13 cellular contexts compared by ENCODE assay signal in genomic region chr2:198499539-198499938, GRCh38.
A peak's percentile ranks its signal among the peaks of the same experiment; 100 is the strongest.
DNase-seq lines count a peak whose midpoint lies in the region; ATAC-seq and TF ChIP-seq lines count a peak whose summit lies in the region.
"Had no signal": no experiment of that assay in that cellular context is flagged by ENCODE, and none has a peak within 500 bp of the region (broad histone marks: within the 10 kb centered on the region; RNA-seq: fewer than 3 reads in every experiment).

No MANE protein-coding gene starts in this region.

- ATAC-seq in heart left ventricle = peak; percentile 37 to 94 (median 80)
- peak in 1 of 4 donors; percentile 48 for ATAC-seq in psoas muscle
- no peak for ATAC-seq in natural killer cell

- no peak overlapping the region for H3K27ac Mint-ChIP-seq in activated T-cell treated with anti-CD3 and anti-CD28 coated beads, Interleukin-2, amount 50 U/mL, for 24 hours
- no peak overlapping the region for H3K27ac Mint-ChIP-seq in natural killer cell
- H3K27ac Mint-ChIP-seq: activated naive CD4-positive, alpha-beta T cell treated with anti-CD3 and anti-CD28 coated beads, Interleukin-2, amount 50 U/mL, for 24 hours had no signal

- WGBS in heart left ventricle, 4 donors = 26 to 30% (median 27%) methylated on average over 6 of the region's 6 CpGs
- WGBS in psoas muscle, 3 donors = 4 to 12% (median 9%) methylated on average over 6 of the region's 6 CpGs

- H3K36me3 Mint-ChIP-seq in activated T-cell treated with anti-CD3 and anti-CD28 coated beads, Interleukin-2, amount 50 U/mL, for 24 hours (ENCODE audit: low read depth) = no peaks in the 10 kb centered on the region
- no peaks in the 10 kb centered on the region for H3K36me3 Mint-ChIP-seq in natural killer cell

- H3K4me1 ChIP-seq in SJCRH30 (peaks cover 6% of the 10 kb centered on the region; the same call in 1 of the 2 replicates), heart left ventricle (no peaks in the 10 kb centered on the region), psoas muscle (no peaks in the 10 kb centered on the region)

- no peaks in the 10 kb centered on the region for H3K27me3 ChIP-seq in SJCRH30
- no peaks in the 10 kb centered on the region for H3K27me3 ChIP-seq in heart left ventricle
- no peaks in the 10 kb centered on the region for H3K27me3 ChIP-seq in psoas muscle (ENCODE audit: insufficient read depth in 3 of 3, low read length in 2 of 3)
- H3K27me3 ChIP-seq in MG63 = no peaks in the 10 kb centered on the region
- H3K27me3 ChIP-seq: neutrophil had no signal

- intact Hi-C loops in heart left ventricle (cut with DNase I) (no loop called here), psoas muscle (cut with DNase I) (no loop called here), natural killer cell (cut with micrococcal nuclease) (no loop called here)

- no peak overlapping the region for H3K4me3 Mint-ChIP-seq in activated T-cell treated with anti-CD3 and anti-CD28 coated beads, Interleukin-2, amount 50 U/mL, for 24 hours
- H3K4me3 Mint-ChIP-seq in natural killer cell = no peak overlapping the region
- H3K4me3 Mint-ChIP-seq: activated naive CD4-positive, alpha-beta T cell treated with anti-CD3 and anti-CD28 coated beads, Interleukin-2, amount 50 U/mL, for 24 hours had no signal

- no peaks in the 10 kb centered on the region for H3K9me3 Mint-ChIP-seq in activated T-cell treated with anti-CD3 and anti-CD28 coated beads, Interleukin-2, amount 50 U/mL, for 24 hours
- H3K9me3 Mint-ChIP-seq in natural killer cell = peaks cover 0 to 5% of the 10 kb centered on the region in 2 donors

- H3K27me3 Mint-ChIP-seq in activated T-cell treated with anti-CD3 and anti-CD28 coated beads, Interleukin-2, amount 50 U/mL, for 24 hours = no peaks in the 10 kb centered on the region
- no peaks in the 10 kb centered on the region for H3K27me3 Mint-ChIP-seq in natural killer cell (ENCODE audit: low read depth in 2 of 2)

- H3K4me1 Mint-ChIP-seq in activated T-cell treated with anti-CD3 and anti-CD28 coated beads, Interleukin-2, amount 50 U/mL, for 24 hours (ENCODE audit: low read depth) = no peaks in the 10 kb centered on the region
- H3K4me1 Mint-ChIP-seq in natural killer cell = no peaks in the 10 kb centered on the region
- H3K4me1 Mint-ChIP-seq: activated naive CD4-positive, alpha-beta T cell treated with anti-CD3 and anti-CD28 coated beads, Interleukin-2, amount 50 U/mL, for 24 hours had no signal

- H3K27ac ChIP-seq in SJCRH30 (peak overlapping the region; percentile 26), heart left ventricle (peak overlapping the region in 1 of 12 donors; percentile 35), psoas muscle (no peak overlapping the region)
- H3K27ac ChIP-seq: neutrophil, thoracic aorta had no signal

- no peak for TF ChIP-seq POLR2A in heart left ventricle (IDR thresholded peaks at IDR 0.05)

- H3K4me3 ChIP-seq in SJCRH30 = no peak overlapping the region
- no peak overlapping the region for H3K4me3 ChIP-seq in heart left ventricle
- no peak overlapping the region for H3K4me3 ChIP-seq in psoas muscle
- no peak overlapping the region for H3K4me3 ChIP-seq in MG63
- H3K4me3 ChIP-seq: thoracic aorta had no signal

- H3K9me3 ChIP-seq in SJCRH30 (replicated peaks) (peaks cover 3% of the 10 kb centered on the region; the same call in 1 of the 2 replicates), heart left ventricle (peaks cover 0 to 6% (median 0%) of the 10 kb centered on the region in 12 donors), psoas muscle (no peaks in the 10 kb centered on the region), MG63 (no peaks in the 10 kb centered on the region)
- H3K9me3 ChIP-seq: neutrophil, thoracic aorta had no signal

- DNase-seq in EL (peak; percentile 26), SJCRH30 (peak; percentile 62 to 79), heart left ventricle (peak; percentile 8 to 54 (median 42)), psoas muscle (peak; percentile 11 to 48), MG63 (no peak), natural killer cell (no peak)
- DNase-seq in activated T-cell treated with anti-CD3 and anti-CD28 coated beads, Interleukin-2, amount 50 U/mL, for 24 hours = no peak
- DNase-seq in stimulated activated CD4-positive, alpha-beta T cell treated with anti-CD3 and anti-CD28 coated beads, Interleukin-1b, Interleukin-23, amount 100 ng/mL, for 48 hours = no peak
- DNase-seq: activated CD4-positive, alpha-beta T cell treated with anti-CD3 and anti-CD28 coated beads for 48 hours; DMS79 had no signal

- H3K36me3 ChIP-seq in SJCRH30 (no peaks in the 10 kb centered on the region), heart left ventricle (no peaks in the 10 kb centered on the region), psoas muscle (ENCODE audit: insufficient read depth in 1 of 2, low read depth in 1 of 2) (no peaks in the 10 kb centered on the region), MG63 (no peaks in the 10 kb centered on the region)
- H3K36me3 ChIP-seq: neutrophil, thoracic aorta had no signal

- no peak for TF ChIP-seq CTCF in heart left ventricle (IDR thresholded peaks at IDR 0.05)
- TF ChIP-seq CTCF in psoas muscle (IDR thresholded peaks at IDR 0.05) = no peak
- no peak for TF ChIP-seq CTCF in natural killer cell (IDR thresholded peaks at IDR 0.05)

Comparison
In these comparisons a context has a peak if more than half of its experiments do, and no peak if none do; other contexts are left out.
1. DNase-seq: peak in EL (single experiment), SJCRH30 (2 of 2), heart left ventricle (5 of 5) and psoas muscle (2 of 2); none in activated T-cell treated with anti-CD3 and anti-CD28 coated beads, Interleukin-2, amount 50 U/mL, for 24 hours (single experiment), MG63 (single experiment), stimulated activated CD4-positive, alpha-beta T cell treated with anti-CD3 and anti-CD28 coated beads, Interleukin-1b, Interleukin-23, amount 100 ng/mL, for 48 hours (single experiment) and natural killer cell (single experiment).
2. ATAC-seq: peak in heart left ventricle (4 of 4); none in natural killer cell (0 of 3).